In the genomic region with DNA sequence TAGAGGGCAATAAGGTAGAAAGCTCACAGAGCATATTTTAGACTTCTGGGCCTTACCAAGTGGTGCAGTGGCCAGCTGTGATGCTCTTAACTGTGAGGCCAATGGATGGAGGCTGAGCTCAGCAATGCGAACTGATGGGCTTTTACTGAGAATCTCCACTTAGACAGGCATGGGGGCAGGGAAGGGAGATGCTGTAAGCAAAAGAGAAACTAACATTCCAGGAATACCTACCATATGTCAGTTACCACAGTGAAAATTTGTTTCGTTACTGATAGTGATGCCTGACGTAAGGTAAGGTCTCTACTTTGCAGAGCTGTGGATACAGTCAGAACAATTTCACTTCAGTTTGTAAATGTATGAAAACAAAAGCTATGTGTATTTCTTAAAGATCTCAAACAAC, we compare ENCODE assay signal across 13 cellular contexts.
DNase-seq lines count a peak whose midpoint lies in the region; ATAC-seq, FAIRE-seq and TF ChIP-seq lines count a peak whose summit lies in the region.
"Had no signal": no experiment of that assay in that cellular context is flagged by ENCODE, and none has a peak within 500 bp of the region (broad histone marks: within the 10 kb centered on the region; RNA-seq: fewer than 3 reads in every experiment).

No MANE protein-coding gene starts in this region.

- no peaks in the 10 kb centered on the region for H3K36me3 Mint-ChIP-seq in HFFc6 (ENCODE audit: low read depth)

- intact Hi-C loops in aorta (cut with DNase I) (no loop called here), left colon (cut with DNase I, micrococcal nuclease) (no loop called here)

- H3K27ac ChIP-seq in iPS DF 6.9 (ENCODE audit: low read length) (no peak overlapping the region), aorta (ENCODE audit: low read depth in 1 of 2, low read length in 2 of 2) (no peak overlapping the region)
- H3K27ac ChIP-seq: BLaER1, vagina had no signal

- H3K9me3 Mint-ChIP-seq in HFFc6, result no peaks in the 10 kb centered on the region

- peaks cover 8% of the 10 kb centered on the region for H3K4me1 Mint-ChIP-seq in HFFc6 (ENCODE audit: low read depth)

- H3K27me3 ChIP-seq in iPS DF 6.9 (ENCODE audit: control insufficient read depth, insufficient read depth, low read length) (no peaks in the 10 kb centered on the region), aorta (ENCODE audit: control insufficient read depth in 1 of 2, insufficient read depth in 2 of 2, low read length in 1 of 2) (no peaks in the 10 kb centered on the region)
- H3K27me3 ChIP-seq: BLaER1, vagina had no signal

- peak; percentile 33 for DNase-seq in AG20443 (ENCODE audit: low spot score)
- peak; percentile 14 for DNase-seq in HFFc6
- DNase-seq in SK-N-DZ (ENCODE audit: low spot score), result peak; percentile 60
- DNase-seq in iPS DF 6.9 (ENCODE audit: low read depth, low spot score), result peak; percentile 7
- DNase-seq in aorta, result no peak
- DNase-seq in left colon, result no peak
- DNase-seq in GM12891 (ENCODE audit: insufficient read length, low spot score), result no peak
- DNase-seq in NOMO-1 treated with DMSO at 0.1 percent for 48 hours (lab: John Stamatoyannopoulos, UW; ENCODE audit: unreplicated experiment), result no peak
- DNase-seq: NCI-H345 had no signal

- H3K4me3 Mint-ChIP-seq in HFFc6, result no peak overlapping the region

- no peak overlapping the region for H3K4me3 ChIP-seq in iPS DF 6.9 (ENCODE audit: low read length)
- no peak overlapping the region for H3K4me3 ChIP-seq in aorta (ENCODE audit: low read length in 2 of 2)
- H3K4me3 ChIP-seq: BLaER1, HAP-1, vagina had no signal

- H3K4me1 ChIP-seq in iPS DF 6.9 (ENCODE audit: control insufficient read depth, insufficient read depth, low read length) (no peaks in the 10 kb centered on the region), aorta (ENCODE audit: control insufficient read depth in 1 of 2, insufficient read depth in 2 of 2, low read length in 2 of 2) (no peaks in the 10 kb centered on the region)
- H3K4me1 ChIP-seq: BLaER1, HAP-1, vagina had no signal

- H3K27ac Mint-ChIP-seq in HFFc6, result no peak overlapping the region

- H3K9me3 ChIP-seq in iPS DF 6.9 (ENCODE audit: control insufficient read depth, insufficient read depth, low read length), result no peaks in the 10 kb centered on the region
- no peaks in the 10 kb centered on the region for H3K9me3 ChIP-seq in aorta (ENCODE audit: control insufficient read depth, low read length)
- H3K9me3 ChIP-seq: BLaER1, HAP-1, vagina had no signal

- WGBS in iPS DF 6.9 (ENCODE audit: insufficient coverage, insufficient read length), result no CpG with 5 or more reads among the region's 3 CpGs
- 91% methylated on average over 3 of the region's 3 CpGs for WGBS in aorta, 2 donors

- ATAC-seq in aorta (ENCODE audit: low FRiP score) (no peak), left colon (no peak)

- no peak for TF ChIP-seq CTCF in HFFc6 (IDR thresholded peaks at IDR 0.05)

- TF ChIP-seq POLR2A in GM12891 (IDR thresholded peaks at IDR 0.05; ENCODE audit: low read depth, low read length), result no peak

- peaks cover 25% of the 10 kb centered on the region for H3K27me3 Mint-ChIP-seq in HFFc6 (ENCODE audit: insufficient read depth)

- H3K36me3 ChIP-seq in iPS DF 6.9 (ENCODE audit: control insufficient read depth, insufficient read depth, low read length), result no peaks in the 10 kb centered on the region
- no peaks in the 10 kb centered on the region for H3K36me3 ChIP-seq in aorta (ENCODE audit: control insufficient read depth in 1 of 2, insufficient read depth in 2 of 2, low read length in 1 of 2)
- H3K36me3 ChIP-seq: BLaER1, HAP-1, vagina had no signal

- FAIRE-seq in GM12891 (lab: Jason Lieb, UNC), result no peak
- FAIRE-seq: endometrium had no signal

TF ChIP-seq in GM12891, 5 proteins besides CTCF, POLR2A, EP300 and RAD21:
- TF ChIP-seq PAX5 (IDR thresholded peaks at IDR 0.05; ENCODE audit: insufficient read depth, low read length, severe bottlenecking) (no peak), TAF1 (IDR thresholded peaks at IDR 0.05; ENCODE audit: low read depth, low read length) (no peak), POU2F2 (IDR thresholded peaks at IDR 0.05; ENCODE audit: low read depth, low read length) (no peak), POLR2AphosphoS5 (IDR thresholded peaks at IDR 0.05; ENCODE audit: low read depth, low read length) (no peak), SPI1 (IDR thresholded peaks at IDR 0.05; ENCODE audit: low read depth, low read length) (no peak)

Comparison
In these comparisons a context has a peak if more than half of its experiments do, and no peak if none do; other contexts are left out.
1. DNase-seq: peak in AG20443 (single experiment), HFFc6 (single experiment), SK-N-DZ (single experiment) and iPS DF 6.9 (single experiment); none in aorta (0 of 2), left colon (0 of 2), GM12891 (single experiment) and NOMO-1 treated with DMSO at 0.1 percent for 48 hours (single experiment).